1 cellular context compared by ENCODE assay signal in genomic region chr1:1658583-1659549, GRCh38.
TF ChIP-seq lines count a peak whose summit lies in the region.

CDK11B (minus strand) TSS chr1:1659004; CDS start chr1:1657485, 1,519 bp downstream.

TF ChIP-seq in GM12878, 131 proteins besides CTCF, POLR2A, EP300 and RAD21 (continued from another document):
- TF ChIP-seq E4F1 (IDR thresholded peaks at IDR 0.05; ENCODE audit: borderline replicate concordance, partially characterized antibody) (peak; percentile 94), E2F8 (IDR thresholded peaks at IDR 0.05; ENCODE audit: low read depth, partially characterized antibody) (peak; percentile 97), ZNF207 (IDR thresholded peaks at IDR 0.05; ENCODE audit: borderline replicate concordance) (peak; percentile 97), BACH1 (IDR thresholded peaks at IDR 0.05; ENCODE audit: borderline replicate concordance) (0 out of 2 replicates have a peak, but pooled peaks have one; percentile 26), SPI1 (IDR thresholded peaks at IDR 0.05; ENCODE audit: borderline replicate concordance, insufficient read depth, low read depth, low read length) (peak; percentile 34; the same call in 1 of the 2 replicates), HCFC1 (IDR thresholded peaks at IDR 0.05; ENCODE audit: low read length) (peak; percentile 60), ASH2L (IDR thresholded peaks at IDR 0.05; ENCODE audit: borderline replicate concordance, low read depth) (peak; percentile 92; the same call in 1 of the 2 replicates), RELB (IDR thresholded peaks at IDR 0.05; ENCODE audit: low read depth) (peak; percentile 97), KLF5 (IDR thresholded peaks at IDR 0.05; ENCODE audit: partially characterized antibody) (peak; percentile 79), MLLT1 (IDR thresholded peaks at IDR 0.05) (peak; percentile 90), ATF3 (IDR thresholded peaks at IDR 0.05; ENCODE audit: borderline replicate concordance, extremely low read depth, low read depth, low read length) (peak; percentile 81; the same call in 1 of the 2 replicates), GATAD2B (conservative IDR thresholded peaks at IDR 0.05; ENCODE audit: low read depth) (peak; percentile 93), RB1 (IDR thresholded peaks at IDR 0.05; ENCODE audit: borderline replicate concordance) (peak; percentile 93; the same call in 1 of the 2 replicates), RBBP5 (conservative IDR thresholded peaks at IDR 0.05) (peak; percentile 81; the same call in 1 of the 2 replicates), CREM (IDR thresholded peaks at IDR 0.05; ENCODE audit: low read depth) (peak; percentile 99), LARP7 (IDR thresholded peaks at IDR 0.05) (0 out of 2 replicates have a peak, but pooled peaks have one; percentile 28), CBFB (IDR thresholded peaks at IDR 0.05; ENCODE audit: low read depth) (peak; percentile 23; the same call in 1 of the 2 replicates), POU2F2 (IDR thresholded peaks at IDR 0.05; ENCODE audit: borderline replicate concordance, low read depth, low read length) (peak; percentile 26; the same call in 1 of the 3 replicates), SRF (IDR thresholded peaks at IDR 0.05; ENCODE audit: low read depth in 2 of 2, low read length in 2 of 2) (peak in 1 of 2 experiments; percentile 84; a peak in 2 of 4 replicates), NKRF (conservative IDR thresholded peaks at IDR 0.05) (peak; percentile 89), TAF1 (IDR thresholded peaks at IDR 0.05; ENCODE audit: borderline replicate concordance, low read depth, low read length) (peak; percentile 45; the same call in 1 of the 2 replicates), POLR2AphosphoS5 (IDR thresholded peaks at IDR 0.05; ENCODE audit: low read length) (0 out of 2 replicates have a peak, but pooled peaks have one; percentile 52), GABPA (IDR thresholded peaks at IDR 0.05; ENCODE audit: low read depth) (peak; percentile 89), ATF7 (IDR thresholded peaks at IDR 0.05; ENCODE audit: low read depth) (peak; percentile 86), RELA (IDR thresholded peaks at IDR 0.05; ENCODE audit: borderline replicate concordance, partially characterized antibody) (peak; percentile 82), NBN (IDR thresholded peaks at IDR 0.05) (peak; percentile 99), CREB1 (IDR thresholded peaks at IDR 0.05; ENCODE audit: low read depth) (peak; percentile 98)
